Comparison of ENCODE assay signal across 8 cellular contexts in the genomic region with DNA sequence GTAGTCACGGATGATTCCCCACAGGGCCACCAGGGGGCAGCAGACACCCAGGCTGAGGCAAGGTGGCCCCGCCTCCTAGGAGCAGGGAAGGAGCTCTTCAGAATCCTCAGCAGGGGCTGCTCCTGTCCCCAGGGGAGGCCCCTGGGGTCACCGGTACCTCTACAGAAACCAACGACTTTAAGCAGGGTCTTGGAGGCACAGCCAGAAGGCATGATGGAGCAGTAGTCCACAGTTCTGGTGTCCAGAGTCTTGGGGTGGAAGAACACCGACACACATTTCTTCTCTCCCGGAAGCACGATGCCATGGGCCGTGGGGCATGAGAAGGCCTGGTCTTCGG. TPM values are rescaled to one million over a fixed set of nuclear protein-coding genes. Genes with fewer than 3 reads are reported as not detected.
DNase-seq lines count a peak whose midpoint lies in the region; ATAC-seq and TF ChIP-seq lines count a peak whose summit lies in the region.

No MANE protein-coding gene starts in this region.

- no peaks in the 10 kb centered on the region for H3K9me3 ChIP-seq in left lung

- TF ChIP-seq CTCF in GM12874 (IDR thresholded peaks at IDR 0.05; ENCODE audit: insufficient read depth, low read depth, low read length) (peak; percentile 96), left lung (IDR thresholded peaks at IDR 0.05) (peak; percentile 98)

- no peaks in the 10 kb centered on the region for H3K36me3 ChIP-seq in left lung

- ATAC-seq in HG02973 (IDR thresholded peaks at IDR 0.05; ENCODE audit: unreplicated experiment), result peak; percentile 79
- peak; percentile 98 for ATAC-seq in left lung
- ATAC-seq in GM19452 (IDR thresholded peaks at IDR 0.05; ENCODE audit: unreplicated experiment), result no peak

- peak; percentile 89 for DNase-seq in NCI-H2227 (lab: John Stamatoyannopoulos, UW; ENCODE audit: unreplicated experiment)
- DNase-seq in activated CD4-positive, CD25-positive, alpha-beta regulatory T cell treated with anti-CD3 and anti-CD28 coated beads, Interleukin-2, amount 50 U/mL, for 72 hours, result peak; percentile 80
- DNase-seq in cerebellar cortex (ENCODE audit: low spot score), result peak; percentile 81
- DNase-seq in left lung, result peak; percentile 76 to 95
- peak; percentile 66 to 75 for DNase-seq in stimulated activated CD4-positive, alpha-beta T cell treated with anti-CD3 and anti-CD28 coated beads, Interleukin-4, amount 100 ng/mL, for 4 hours

- no peak overlapping the region for H3K4me3 ChIP-seq in left lung

- intact Hi-C loops in left lung (cut with DNase I), result no loop called here

- no peak overlapping the region for H3K27ac ChIP-seq in left lung

- H3K27me3 ChIP-seq in left lung, result peaks cover 6 to 57% of the 10 kb centered on the region in 2 donors

- no peaks in the 10 kb centered on the region for H3K4me1 ChIP-seq in left lung

RNA-seq across cellular contexts. Expression of gene CFAP65, which starts 11.5 kb away (rescaled TPM):
- 1 to 10 TPM in 1 of 2 donors, not detected in 1; 4.3 TPM for total RNA-seq in left lung

RNA-seq across cellular contexts. Expression of gene IHH, which starts 30.9 kb away (rescaled TPM):
- total RNA-seq in left lung, result 1 to 10 TPM; 1.0 to 1.7 TPM

RNA-seq across cellular contexts. Expression of gene CRYBA2, which starts 36.6 kb away (rescaled TPM):
- total RNA-seq in left lung, result not detected

RNA-seq across cellular contexts. Expression of gene FEV, which starts 44.8 kb away (rescaled TPM):
- not detected for total RNA-seq in left lung
